In the genomic region with DNA sequence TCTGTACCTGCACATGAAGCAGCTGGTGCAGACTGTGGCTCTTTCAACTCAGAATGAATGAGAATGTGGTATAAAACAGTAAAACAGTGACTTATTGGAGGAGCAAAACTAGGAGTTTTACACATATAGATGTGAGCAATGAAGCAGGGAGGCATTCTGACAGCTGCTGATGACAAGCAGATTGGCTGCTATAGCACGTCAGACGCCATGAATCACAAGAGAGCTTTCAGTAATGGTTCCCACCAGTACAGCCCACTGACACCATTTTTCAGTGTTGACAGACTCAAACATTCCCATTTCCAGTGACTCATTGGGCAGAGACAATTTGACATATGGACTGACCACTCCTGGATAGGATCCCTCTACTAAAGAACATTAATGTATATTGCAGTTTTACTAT, we compare ENCODE assay signal across 17 cellular contexts. TPM values are rescaled to one million over a fixed set of nuclear protein-coding genes. Genes with fewer than 3 reads are reported as not detected.
DNase-seq lines count a peak whose midpoint lies in the region; ATAC-seq and TF ChIP-seq lines count a peak whose summit lies in the region.
"Had no signal": no experiment of that assay in that cellular context is flagged by ENCODE, and none has a peak within 500 bp of the region (broad histone marks: within the 10 kb centered on the region; RNA-seq: fewer than 3 reads in every experiment).

No MANE protein-coding gene starts in this region.

- H3K27me3 ChIP-seq in endodermal cell (ENCODE audit: control insufficient read depth, insufficient read depth, low read length, poor library complexity, severe bottlenecking) = no peaks in the 10 kb centered on the region
- H3K27me3 ChIP-seq: BE2C had no signal

- H3K36me3 ChIP-seq in endodermal cell (ENCODE audit: control insufficient read depth, insufficient read depth, low read length) = no peaks in the 10 kb centered on the region
- H3K36me3 ChIP-seq: BE2C, HAP-1 had no signal

- H3K9me3 Mint-ChIP-seq in endodermal cell = no peaks in the 10 kb centered on the region

- no peaks in the 10 kb centered on the region for H3K4me1 ChIP-seq in endodermal cell (ENCODE audit: control insufficient read depth, insufficient read depth, low read length)
- H3K4me1 ChIP-seq: A549, BE2C, HAP-1 had no signal

- WGBS in endodermal cell (ENCODE audit: insufficient coverage in 1 of 2, insufficient read length in 1 of 2), 2 experiments = 89 to 96% methylated on average over 2 of the region's 2 CpGs

- H3K27ac Mint-ChIP-seq in endodermal cell = no peak overlapping the region
- H3K27ac Mint-ChIP-seq: CD4-positive, alpha-beta memory T cell had no signal

- no peak overlapping the region for H3K9ac ChIP-seq in endodermal cell (ENCODE audit: extremely low read depth, low read length, poor library complexity, severe bottlenecking)

- DNase-seq in ELR (ENCODE audit: low read depth) (peak; percentile 1), amniotic epithelial cell (ENCODE audit: low read depth) (peak; percentile 20), left kidney (ENCODE audit: low read depth, low spot score) (peak; percentile 4), endodermal cell (no peak), NCI-H1694 treated with DMSO at 0.1 percent for 48 hours (lab: John Stamatoyannopoulos, UW) (no peak), NCI-H524 (lab: John Stamatoyannopoulos, UW) (no peak)
- DNase-seq: BE2C; CD4-positive, alpha-beta memory T cell; DMS79; EL; GDM1 had no signal

- no peak for TF ChIP-seq CTCF in endodermal cell (conservative IDR thresholded peaks at IDR 0.05)

- no peak overlapping the region for H3K4me3 Mint-ChIP-seq in endodermal cell
- H3K4me3 Mint-ChIP-seq: CD4-positive, alpha-beta memory T cell had no signal

- no peak overlapping the region for H3K27ac ChIP-seq in endodermal cell (ENCODE audit: low read depth, low read length)
- H3K27ac ChIP-seq: A549, C4-2B had no signal

- no peaks in the 10 kb centered on the region for H3K9me3 ChIP-seq in endodermal cell (ENCODE audit: control insufficient read depth, low read length)
- H3K9me3 ChIP-seq: A549, BE2C, HAP-1 had no signal

- no peaks in the 10 kb centered on the region for H3K4me1 Mint-ChIP-seq in endodermal cell
- H3K4me1 Mint-ChIP-seq: CD4-positive, alpha-beta memory T cell had no signal

- H3K4me3 ChIP-seq in endodermal cell (ENCODE audit: low read length) = no peak overlapping the region
- H3K4me3 ChIP-seq: A549, HAP-1 had no signal

- H3K36me3 Mint-ChIP-seq in endodermal cell (ENCODE audit: low read depth) = no peaks in the 10 kb centered on the region
- H3K36me3 Mint-ChIP-seq: CD4-positive, alpha-beta memory T cell had no signal

- no peaks in the 10 kb centered on the region for H3K27me3 Mint-ChIP-seq in endodermal cell (ENCODE audit: insufficient read depth)
- H3K27me3 Mint-ChIP-seq: CD4-positive, alpha-beta memory T cell had no signal

- no peak for ATAC-seq in GM19463 (IDR thresholded peaks at IDR 0.05; ENCODE audit: unreplicated experiment)
- ATAC-seq: A549 had no signal

RNA-seq across cellular contexts. Expression of gene FSCB, which starts 24.6 kb away (rescaled TPM):
- under 1 TPM; 0.09 to 0.22 TPM for total RNA-seq in endodermal cell
- not detected for polyA plus RNA-seq in endodermal cell (2013, experiment 1 of 2)
- polyA plus RNA-seq in endodermal cell (2013, experiment 2 of 2) = not detected
- total RNA-seq: CD4-positive, alpha-beta memory T cell; H1 had no signal
- polyA plus RNA-seq: A549; AG04450; CD4-positive, alpha-beta memory T cell; H1 had no signal

Comparison
In these comparisons a context has a peak if more than half of its experiments do, and no peak if none do; other contexts are left out.
1. DNase-seq: peak in ELR (single experiment), amniotic epithelial cell (single experiment) and left kidney (single experiment); none in endodermal cell (single experiment), NCI-H1694 treated with DMSO at 0.1 percent for 48 hours (single experiment) and NCI-H524 (0 of 2).